1 cellular context compared by ENCODE assay signal in the genomic region with DNA sequence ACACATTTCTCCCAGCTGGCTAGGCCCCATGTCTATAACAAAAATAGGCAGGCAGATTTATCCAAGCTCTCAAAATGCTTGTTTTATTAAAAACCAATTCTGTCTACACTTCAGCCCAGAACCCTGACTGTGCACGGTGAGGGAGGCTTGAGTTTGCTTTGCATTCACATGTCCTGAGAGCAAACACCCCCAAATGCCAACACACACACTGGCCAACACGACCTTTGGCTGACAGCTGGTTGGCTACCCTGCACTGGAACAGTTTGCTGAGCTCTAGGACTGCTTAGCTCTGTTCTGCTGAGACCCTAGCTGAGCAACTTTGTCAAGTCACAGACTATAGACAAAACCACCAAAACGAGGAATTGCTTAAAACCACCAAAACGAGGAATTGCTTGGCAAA.
A peak's percentile ranks its signal among the peaks of the same experiment; 100 is the strongest.
TF ChIP-seq lines count a peak whose summit lies in the region.

No MANE protein-coding gene starts in this region.

TF ChIP-seq in HepG2, 621 proteins besides CTCF, POLR2A, EP300 and RAD21 (continued from another document and continues in another):
- TF ChIP-seq, protein P1, sequence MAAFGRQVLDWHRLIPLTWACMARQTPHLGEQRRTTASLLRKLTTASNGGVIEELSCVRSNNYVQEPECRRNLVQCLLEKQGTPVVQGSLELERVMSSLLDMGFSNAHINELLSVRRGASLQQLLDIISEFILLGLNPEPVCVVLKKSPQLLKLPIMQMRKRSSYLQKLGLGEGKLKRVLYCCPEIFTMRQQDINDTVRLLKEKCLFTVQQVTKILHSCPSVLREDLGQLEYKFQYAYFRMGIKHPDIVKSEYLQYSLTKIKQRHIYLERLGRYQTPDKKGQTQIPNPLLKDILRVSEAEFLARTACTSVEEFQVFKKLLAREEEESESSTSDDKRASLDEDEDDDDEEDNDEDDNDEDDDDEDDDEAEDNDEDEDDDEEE (CRISPR knock-in tag; IDR thresholded peaks at IDR 0.05): no peak
- no peak for TF ChIP-seq CEBPB (IDR thresholded peaks at IDR 0.05; ENCODE audit: borderline replicate concordance, low read depth, low read length)
- TF ChIP-seq, protein P2, sequence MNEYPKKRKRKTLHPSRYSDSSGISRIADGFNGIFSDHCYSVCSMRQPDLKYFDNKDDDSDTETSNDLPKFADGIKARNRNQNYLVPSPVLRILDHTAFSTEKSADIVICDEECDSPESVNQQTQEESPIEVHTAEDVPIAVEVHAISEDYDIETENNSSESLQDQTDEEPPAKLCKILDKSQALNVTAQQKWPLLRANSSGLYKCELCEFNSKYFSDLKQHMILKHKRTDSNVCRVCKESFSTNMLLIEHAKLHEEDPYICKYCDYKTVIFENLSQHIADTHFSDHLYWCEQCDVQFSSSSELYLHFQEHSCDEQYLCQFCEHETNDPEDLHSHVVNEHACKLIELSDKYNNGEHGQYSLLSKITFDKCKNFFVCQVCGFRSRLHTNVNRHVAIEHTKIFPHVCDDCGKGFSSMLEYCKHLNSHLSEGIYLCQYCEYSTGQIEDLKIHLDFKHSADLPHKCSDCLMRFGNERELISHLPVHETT (CRISPR knock-in tag; conservative IDR thresholded peaks at IDR 0.05): no peak
- peak; percentile 43; the same call in 1 of the 2 replicates for TF ChIP-seq HOXA3 (CRISPR knock-in tag; IDR thresholded peaks at IDR 0.05)
- TF ChIP-seq, protein P3, sequence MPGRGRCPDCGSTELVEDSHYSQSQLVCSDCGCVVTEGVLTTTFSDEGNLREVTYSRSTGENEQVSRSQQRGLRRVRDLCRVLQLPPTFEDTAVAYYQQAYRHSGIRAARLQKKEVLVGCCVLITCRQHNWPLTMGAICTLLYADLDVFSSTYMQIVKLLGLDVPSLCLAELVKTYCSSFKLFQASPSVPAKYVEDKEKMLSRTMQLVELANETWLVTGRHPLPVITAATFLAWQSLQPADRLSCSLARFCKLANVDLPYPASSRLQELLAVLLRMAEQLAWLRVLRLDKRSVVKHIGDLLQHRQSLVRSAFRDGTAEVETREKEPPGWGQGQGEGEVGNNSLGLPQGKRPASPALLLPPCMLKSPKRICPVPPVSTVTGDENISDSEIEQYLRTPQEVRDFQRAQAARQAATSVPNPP (CRISPR knock-in tag; IDR thresholded peaks at IDR 0.05): no peak
- peak; percentile 77; the same call in 1 of the 2 replicates for TF ChIP-seq ZBTB7B (CRISPR knock-in tag; IDR thresholded peaks at IDR 0.05)
- no peak for TF ChIP-seq ZNF20 (CRISPR knock-in tag; IDR thresholded peaks at IDR 0.05)
- 0 out of 2 replicates have a peak, but pooled peaks have one; percentile 18 for TF ChIP-seq DPF2 (CRISPR knock-in tag; IDR thresholded peaks at IDR 0.05; ENCODE audit: borderline replicate concordance, low read depth)
- TF ChIP-seq, protein P4, sequence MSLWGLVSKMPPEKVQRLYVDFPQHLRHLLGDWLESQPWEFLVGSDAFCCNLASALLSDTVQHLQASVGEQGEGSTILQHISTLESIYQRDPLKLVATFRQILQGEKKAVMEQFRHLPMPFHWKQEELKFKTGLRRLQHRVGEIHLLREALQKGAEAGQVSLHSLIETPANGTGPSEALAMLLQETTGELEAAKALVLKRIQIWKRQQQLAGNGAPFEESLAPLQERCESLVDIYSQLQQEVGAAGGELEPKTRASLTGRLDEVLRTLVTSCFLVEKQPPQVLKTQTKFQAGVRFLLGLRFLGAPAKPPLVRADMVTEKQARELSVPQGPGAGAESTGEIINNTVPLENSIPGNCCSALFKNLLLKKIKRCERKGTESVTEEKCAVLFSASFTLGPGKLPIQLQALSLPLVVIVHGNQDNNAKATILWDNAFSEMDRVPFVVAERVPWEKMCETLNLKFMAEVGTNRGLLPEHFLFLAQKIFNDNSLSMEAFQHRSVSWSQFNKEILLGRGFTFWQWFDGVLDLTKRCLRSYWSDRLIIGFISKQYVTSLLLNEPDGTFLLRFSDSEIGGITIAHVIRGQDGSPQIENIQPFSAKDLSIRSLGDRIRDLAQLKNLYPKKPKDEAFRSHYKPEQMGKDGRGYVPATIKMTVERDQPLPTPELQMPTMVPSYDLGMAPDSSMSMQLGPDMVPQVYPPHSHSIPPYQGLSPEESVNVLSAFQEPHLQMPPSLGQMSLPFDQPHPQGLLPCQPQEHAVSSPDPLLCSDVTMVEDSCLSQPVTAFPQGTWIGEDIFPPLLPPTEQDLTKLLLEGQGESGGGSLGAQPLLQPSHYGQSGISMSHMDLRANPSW (CRISPR knock-in tag; IDR thresholded peaks at IDR 0.05; ENCODE audit: borderline replicate concordance): no peak
- TF ChIP-seq, protein P5, sequence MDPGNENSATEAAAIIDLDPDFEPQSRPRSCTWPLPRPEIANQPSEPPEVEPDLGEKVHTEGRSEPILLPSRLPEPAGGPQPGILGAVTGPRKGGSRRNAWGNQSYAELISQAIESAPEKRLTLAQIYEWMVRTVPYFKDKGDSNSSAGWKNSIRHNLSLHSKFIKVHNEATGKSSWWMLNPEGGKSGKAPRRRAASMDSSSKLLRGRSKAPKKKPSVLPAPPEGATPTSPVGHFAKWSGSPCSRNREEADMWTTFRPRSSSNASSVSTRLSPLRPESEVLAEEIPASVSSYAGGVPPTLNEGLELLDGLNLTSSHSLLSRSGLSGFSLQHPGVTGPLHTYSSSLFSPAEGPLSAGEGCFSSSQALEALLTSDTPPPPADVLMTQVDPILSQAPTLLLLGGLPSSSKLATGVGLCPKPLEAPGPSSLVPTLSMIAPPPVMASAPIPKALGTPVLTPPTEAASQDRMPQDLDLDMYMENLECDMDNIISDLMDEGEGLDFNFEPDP (CRISPR knock-in tag; conservative IDR thresholded peaks at IDR 0.05): no peak
- TF ChIP-seq FLYWCH1 (CRISPR knock-in tag; IDR thresholded peaks at IDR 0.05): no peak
- TF ChIP-seq, protein P6, sequence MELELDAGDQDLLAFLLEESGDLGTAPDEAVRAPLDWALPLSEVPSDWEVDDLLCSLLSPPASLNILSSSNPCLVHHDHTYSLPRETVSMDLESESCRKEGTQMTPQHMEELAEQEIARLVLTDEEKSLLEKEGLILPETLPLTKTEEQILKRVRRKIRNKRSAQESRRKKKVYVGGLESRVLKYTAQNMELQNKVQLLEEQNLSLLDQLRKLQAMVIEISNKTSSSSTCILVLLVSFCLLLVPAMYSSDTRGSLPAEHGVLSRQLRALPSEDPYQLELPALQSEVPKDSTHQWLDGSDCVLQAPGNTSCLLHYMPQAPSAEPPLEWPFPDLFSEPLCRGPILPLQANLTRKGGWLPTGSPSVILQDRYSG (CRISPR knock-in tag; IDR thresholded peaks at IDR 0.05): no peak
- TF ChIP-seq, protein P7, sequence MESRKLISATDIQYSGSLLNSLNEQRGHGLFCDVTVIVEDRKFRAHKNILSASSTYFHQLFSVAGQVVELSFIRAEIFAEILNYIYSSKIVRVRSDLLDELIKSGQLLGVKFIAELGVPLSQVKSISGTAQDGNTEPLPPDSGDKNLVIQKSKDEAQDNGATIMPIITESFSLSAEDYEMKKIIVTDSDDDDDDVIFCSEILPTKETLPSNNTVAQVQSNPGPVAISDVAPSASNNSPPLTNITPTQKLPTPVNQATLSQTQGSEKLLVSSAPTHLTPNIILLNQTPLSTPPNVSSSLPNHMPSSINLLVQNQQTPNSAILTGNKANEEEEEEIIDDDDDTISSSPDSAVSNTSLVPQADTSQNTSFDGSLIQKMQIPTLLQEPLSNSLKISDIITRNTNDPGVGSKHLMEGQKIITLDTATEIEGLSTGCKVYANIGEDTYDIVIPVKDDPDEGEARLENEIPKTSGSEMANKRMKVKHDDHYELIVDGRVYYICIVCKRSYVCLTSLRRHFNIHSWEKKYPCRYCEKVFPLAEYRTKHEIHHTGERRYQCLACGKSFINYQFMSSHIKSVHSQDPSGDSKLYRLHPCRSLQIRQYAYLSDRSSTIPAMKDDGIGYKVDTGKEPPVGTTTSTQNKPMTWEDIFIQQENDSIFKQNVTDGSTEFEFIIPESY (CRISPR knock-in tag; IDR thresholded peaks at IDR 0.05): no peak
- 0 out of 2 replicates have a peak, but pooled peaks have one; percentile 16 for TF ChIP-seq GATAD1 (CRISPR knock-in tag; IDR thresholded peaks at IDR 0.05)
- TF ChIP-seq SUZ12 (IDR thresholded peaks at IDR 0.05; ENCODE audit: low read depth, low read length): no peak
- no peak for TF ChIP-seq PAX8 (CRISPR knock-in tag; IDR thresholded peaks at IDR 0.05; ENCODE audit: borderline replicate concordance)
- TF ChIP-seq JDP2 (CRISPR knock-in tag; IDR thresholded peaks at IDR 0.05; ENCODE audit: borderline replicate concordance): no peak
- TF ChIP-seq RCOR2 (CRISPR knock-in tag; IDR thresholded peaks at IDR 0.05): no peak
- no peak for TF ChIP-seq POLR2AphosphoS2 (IDR thresholded peaks at IDR 0.05; ENCODE audit: low read depth, low read length)
- no peak for TF ChIP-seq ZKSCAN1 (IDR thresholded peaks at IDR 0.05; ENCODE audit: low read length)
- no peak for TF ChIP-seq RAD51 (IDR thresholded peaks at IDR 0.05; ENCODE audit: borderline replicate concordance)
- TF ChIP-seq SYNCRIP (IDR thresholded peaks at IDR 0.05; ENCODE audit: insufficient read depth, low read depth, low read length): no peak
- TF ChIP-seq ADNP (CRISPR knock-in tag; IDR thresholded peaks at IDR 0.05): no peak
- TF ChIP-seq STAT5B (CRISPR knock-in tag; IDR thresholded peaks at IDR 0.05): no peak
- TF ChIP-seq, protein P8, sequence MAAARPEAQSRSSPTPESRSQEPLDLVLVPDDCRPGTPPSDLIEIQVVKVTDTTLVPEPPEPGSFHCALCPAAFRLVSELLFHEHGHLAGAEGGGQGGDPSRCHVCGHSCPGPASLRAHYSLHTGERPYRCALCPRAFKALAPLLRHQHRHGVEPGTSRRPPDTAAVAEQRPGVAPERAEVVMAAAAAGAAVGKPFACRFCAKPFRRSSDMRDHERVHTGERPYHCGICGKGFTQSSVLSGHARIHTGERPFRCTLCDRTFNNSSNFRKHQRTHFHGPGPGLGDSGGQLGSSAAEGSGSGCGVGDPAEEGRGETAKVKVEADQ (CRISPR knock-in tag; IDR thresholded peaks at IDR 0.05; ENCODE audit: borderline replicate concordance): no peak
- TF ChIP-seq ESRRA (CRISPR knock-in tag; IDR thresholded peaks at IDR 0.05; ENCODE audit: low read depth): no peak
- TF ChIP-seq, protein P9, sequence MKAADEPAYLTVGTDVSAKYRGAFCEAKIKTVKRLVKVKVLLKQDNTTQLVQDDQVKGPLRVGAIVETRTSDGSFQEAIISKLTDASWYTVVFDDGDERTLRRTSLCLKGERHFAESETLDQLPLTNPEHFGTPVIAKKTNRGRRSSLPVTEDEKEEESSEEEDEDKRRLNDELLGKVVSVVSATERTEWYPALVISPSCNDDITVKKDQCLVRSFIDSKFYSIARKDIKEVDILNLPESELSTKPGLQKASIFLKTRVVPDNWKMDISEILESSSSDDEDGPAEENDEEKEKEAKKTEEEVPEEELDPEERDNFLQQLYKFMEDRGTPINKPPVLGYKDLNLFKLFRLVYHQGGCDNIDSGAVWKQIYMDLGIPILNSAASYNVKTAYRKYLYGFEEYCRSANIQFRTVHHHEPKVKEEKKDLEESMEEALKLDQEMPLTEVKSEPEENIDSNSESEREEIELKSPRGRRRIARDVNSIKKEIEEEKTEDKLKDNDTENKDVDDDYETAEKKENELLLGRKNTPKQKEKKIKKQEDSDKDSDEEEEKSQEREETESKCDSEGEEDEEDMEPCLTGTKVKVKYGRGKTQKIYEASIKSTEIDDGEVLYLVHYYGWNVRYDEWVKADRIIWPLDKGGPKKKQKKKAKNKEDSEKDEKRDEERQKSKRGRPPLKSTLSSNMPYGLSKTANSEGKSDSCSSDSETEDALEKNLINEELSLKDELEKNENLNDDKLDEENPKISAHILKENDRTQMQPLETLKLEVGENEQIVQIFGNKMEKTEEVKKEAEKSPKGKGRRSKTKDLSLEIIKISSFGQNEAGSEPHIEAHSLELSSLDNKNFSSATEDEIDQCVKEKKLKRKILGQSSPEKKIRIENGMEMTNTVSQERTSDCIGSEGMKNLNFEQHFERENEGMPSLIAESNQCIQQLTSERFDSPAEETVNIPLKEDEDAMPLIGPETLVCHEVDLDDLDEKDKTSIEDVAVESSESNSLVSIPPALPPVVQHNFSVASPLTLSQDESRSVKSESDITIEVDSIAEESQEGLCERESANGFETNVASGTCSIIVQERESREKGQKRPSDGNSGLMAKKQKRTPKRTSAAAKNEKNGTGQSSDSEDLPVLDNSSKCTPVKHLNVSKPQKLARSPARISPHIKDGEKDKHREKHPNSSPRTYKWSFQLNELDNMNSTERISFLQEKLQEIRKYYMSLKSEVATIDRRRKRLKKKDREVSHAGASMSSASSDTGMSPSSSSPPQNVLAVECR (CRISPR knock-in tag; IDR thresholded peaks at IDR 0.05; ENCODE audit: borderline replicate concordance): peak; percentile 68; the same call in 1 of the 2 replicates
- TF ChIP-seq, protein P10, sequence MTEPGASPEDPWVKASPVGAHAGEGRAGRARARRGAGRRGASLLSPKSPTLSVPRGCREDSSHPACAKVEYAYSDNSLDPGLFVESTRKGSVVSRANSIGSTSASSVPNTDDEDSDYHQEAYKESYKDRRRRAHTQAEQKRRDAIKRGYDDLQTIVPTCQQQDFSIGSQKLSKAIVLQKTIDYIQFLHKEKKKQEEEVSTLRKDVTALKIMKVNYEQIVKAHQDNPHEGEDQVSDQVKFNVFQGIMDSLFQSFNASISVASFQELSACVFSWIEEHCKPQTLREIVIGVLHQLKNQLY (CRISPR knock-in tag; IDR thresholded peaks at IDR 0.05): peak; percentile 69
- no peak for TF ChIP-seq MTA3 (CRISPR knock-in tag; IDR thresholded peaks at IDR 0.05)
- TF ChIP-seq SMYD3 (CRISPR knock-in tag; IDR thresholded peaks at IDR 0.05): no peak
- no peak for TF ChIP-seq ARNTL (CRISPR knock-in tag; IDR thresholded peaks at IDR 0.05)
- TF ChIP-seq HMGA1 (CRISPR knock-in tag; conservative IDR thresholded peaks at IDR 0.05): no peak
- TF ChIP-seq HES4 (CRISPR knock-in tag; IDR thresholded peaks at IDR 0.05; ENCODE audit: borderline replicate concordance): no peak
- TF ChIP-seq GTF2F1 (IDR thresholded peaks at IDR 0.05; ENCODE audit: low read length): no peak
- peak; percentile 76; the same call in 1 of the 2 replicates for TF ChIP-seq ZNF564 (CRISPR knock-in tag; IDR thresholded peaks at IDR 0.05)
- no peak for TF ChIP-seq RBFOX2 (IDR thresholded peaks at IDR 0.05; ENCODE audit: low read depth, low read length)
- TF ChIP-seq, protein P11, sequence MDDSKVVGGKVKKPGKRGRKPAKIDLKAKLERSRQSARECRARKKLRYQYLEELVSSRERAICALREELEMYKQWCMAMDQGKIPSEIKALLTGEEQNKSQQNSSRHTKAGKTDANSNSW (CRISPR knock-in tag; IDR thresholded peaks at IDR 0.05; ENCODE audit: borderline replicate concordance): no peak
- TF ChIP-seq CCDC6 (CRISPR knock-in tag; IDR thresholded peaks at IDR 0.05): no peak
- no peak for TF ChIP-seq ELF4 (CRISPR knock-in tag; IDR thresholded peaks at IDR 0.05; ENCODE audit: borderline replicate concordance)
- no peak for TF ChIP-seq SNRNP70 (IDR thresholded peaks at IDR 0.05; ENCODE audit: low read depth, low read length)
- no peak for TF ChIP-seq NCOR1 (IDR thresholded peaks at IDR 0.05; ENCODE audit: borderline replicate concordance, low read length)
- TF ChIP-seq ZBTB21 (CRISPR knock-in tag; IDR thresholded peaks at IDR 0.05): no peak
- TF ChIP-seq, protein P12, sequence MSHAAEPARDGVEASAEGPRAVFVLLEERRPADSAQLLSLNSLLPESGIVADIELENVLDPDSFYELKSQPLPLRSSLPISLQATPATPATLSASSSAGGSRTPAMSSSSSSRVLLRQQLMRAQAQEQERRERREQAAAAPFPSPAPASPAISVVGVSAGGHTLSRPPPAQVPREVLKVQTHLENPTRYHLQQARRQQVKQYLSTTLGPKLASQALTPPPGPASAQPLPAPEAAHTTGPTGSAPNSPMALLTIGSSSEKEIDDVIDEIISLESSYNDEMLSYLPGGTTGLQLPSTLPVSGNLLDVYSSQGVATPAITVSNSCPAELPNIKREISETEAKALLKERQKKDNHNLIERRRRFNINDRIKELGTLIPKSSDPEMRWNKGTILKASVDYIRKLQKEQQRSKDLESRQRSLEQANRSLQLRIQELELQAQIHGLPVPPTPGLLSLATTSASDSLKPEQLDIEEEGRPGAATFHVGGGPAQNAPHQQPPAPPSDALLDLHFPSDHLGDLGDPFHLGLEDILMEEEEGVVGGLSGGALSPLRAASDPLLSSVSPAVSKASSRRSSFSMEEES (CRISPR knock-in tag; IDR thresholded peaks at IDR 0.05): peak; percentile 65; the same call in 1 of the 2 replicates
- TF ChIP-seq ZNF589 (CRISPR knock-in tag; conservative IDR thresholded peaks at IDR 0.05): no peak
- TF ChIP-seq SRY (CRISPR knock-in tag; IDR thresholded peaks at IDR 0.05): no peak
